In genomic region chr3:64445318-64446300, GRCh38 we compare ENCODE assay signal across 8 cellular contexts.
DNase-seq lines count a peak whose midpoint lies in the region; ATAC-seq and TF ChIP-seq lines count a peak whose summit lies in the region.

No MANE protein-coding gene starts in this region.

- H3K27ac Mint-ChIP-seq in memory B cell = no peak overlapping the region
- no peak overlapping the region for H3K27ac Mint-ChIP-seq in naive thymus-derived CD4-positive, alpha-beta T cell

- intact Hi-C loops in naive thymus-derived CD4-positive, alpha-beta T cell (cut with micrococcal nuclease) = no loop called here

- peaks cover 5% of the 10 kb centered on the region for H3K4me1 Mint-ChIP-seq in memory B cell
- peaks cover 0 to 5% (median 0%) of the 10 kb centered on the region in 7 donors for H3K4me1 Mint-ChIP-seq in naive thymus-derived CD4-positive, alpha-beta T cell

- H3K27ac ChIP-seq in HUES6 (ENCODE audit: low read depth, low read length) = no peak overlapping the region
- H3K27ac ChIP-seq in naive thymus-derived CD4-positive, alpha-beta T cell (ENCODE audit: low read depth, low read length) = no peak overlapping the region

- CTCF ChIA-PET in AG04449 (lab: Yijun Ruan, JAX) = interaction anchor here (0.8 to 2.1 kb wide), 4 partner anchors 11 to 39 kb away, joined by 3 to 9 read pairs (median 3); no protein-coding TSS in a partner anchor
- CTCF ChIA-PET in naive thymus-derived CD4-positive, alpha-beta T cell (lab: Charles Lee) = interaction anchor here (0.6 kb wide), 1 partner anchor 1281 kb away, joined by 3 read pairs; no protein-coding TSS in a partner anchor

- no peaks in the 10 kb centered on the region for H3K9me3 ChIP-seq in HUES6 (ENCODE audit: control insufficient read depth, insufficient read depth, low read depth, low read length)
- no peaks in the 10 kb centered on the region for H3K9me3 ChIP-seq in naive thymus-derived CD4-positive, alpha-beta T cell (ENCODE audit: control insufficient read depth in 2 of 3, low read length in 3 of 3)

- peaks cover 25% of the 10 kb centered on the region for H3K27me3 ChIP-seq in HUES6 (ENCODE audit: control insufficient read depth, insufficient read depth, low read length)
- H3K27me3 ChIP-seq in naive thymus-derived CD4-positive, alpha-beta T cell (ENCODE audit: control insufficient read depth in 2 of 2, insufficient read depth in 2 of 2, low read length in 2 of 2) = no peaks in the 10 kb centered on the region

- H3K4me3 Mint-ChIP-seq in memory B cell = peak overlapping the region; percentile 69
- H3K4me3 Mint-ChIP-seq in naive thymus-derived CD4-positive, alpha-beta T cell = peak overlapping the region in 1 of 10 donors; percentile 16

- H3K4me1 ChIP-seq in HUES6 (ENCODE audit: control insufficient read depth, insufficient read depth, low read length) = peaks cover 34% of the 10 kb centered on the region
- H3K4me1 ChIP-seq in naive thymus-derived CD4-positive, alpha-beta T cell (ENCODE audit: control insufficient read depth in 2 of 2, insufficient read depth in 2 of 2, low read length in 2 of 2) = no peaks in the 10 kb centered on the region

- no peaks in the 10 kb centered on the region for H3K36me3 Mint-ChIP-seq in memory B cell
- no peaks in the 10 kb centered on the region for H3K36me3 Mint-ChIP-seq in naive thymus-derived CD4-positive, alpha-beta T cell

- POLR2A ChIA-PET in AG04449 (lab: Yijun Ruan, JAX) = no interaction called here
- POLR2A ChIA-PET in naive thymus-derived CD4-positive, alpha-beta T cell (lab: Charles Lee) = no interaction called here

- ATAC-seq in memory B cell (ENCODE audit: low read depth) (no peak), GM21723 (IDR thresholded peaks at IDR 0.05; ENCODE audit: unreplicated experiment) (no peak)
- no peak for ATAC-seq in naive thymus-derived CD4-positive, alpha-beta T cell

- no peaks in the 10 kb centered on the region for H3K36me3 ChIP-seq in HUES6 (ENCODE audit: control insufficient read depth, insufficient read depth, low read length)
- H3K36me3 ChIP-seq in naive thymus-derived CD4-positive, alpha-beta T cell (ENCODE audit: control insufficient read depth in 2 of 3, insufficient read depth in 3 of 3, low read length in 3 of 3) = no peaks in the 10 kb centered on the region

- no peak for TF ChIP-seq CTCF in AG04449 (IDR thresholded peaks at IDR 0.05; ENCODE audit: insufficient read depth, low read length, missing control alignments)

- DNase-seq in AG04449 (ENCODE audit: low read depth, low spot score) = no peak
- DNase-seq in ecto neural progenitor cell (ENCODE audit: low spot score) = peak; percentile 84
- no peak for DNase-seq in memory B cell (ENCODE audit: low spot score in 2 of 2)
- no peak for DNase-seq in naive thymus-derived CD4-positive, alpha-beta T cell
- DNase-seq in NCI-H524 treated with DMSO at 0.1 percent for 48 hours (lab: John Stamatoyannopoulos, UW) = no peak
- no peak for DNase-seq in AML-193 (lab: John Stamatoyannopoulos, UW)

- no peaks in the 10 kb centered on the region for H3K9me3 Mint-ChIP-seq in memory B cell
- H3K9me3 Mint-ChIP-seq in naive thymus-derived CD4-positive, alpha-beta T cell = peaks cover 0 to 2% (median 0%) of the 10 kb centered on the region in 11 donors

- H3K4me3 ChIP-seq in AG04449 (ENCODE audit: low read depth, low read length) (peak overlapping the region; percentile 56), HUES6 (ENCODE audit: low read depth, low read length) (peak overlapping the region; percentile 82)
- no peak overlapping the region for H3K4me3 ChIP-seq in naive thymus-derived CD4-positive, alpha-beta T cell (ENCODE audit: low read length)

- peaks cover 25% of the 10 kb centered on the region for H3K27me3 Mint-ChIP-seq in memory B cell
- H3K27me3 Mint-ChIP-seq in naive thymus-derived CD4-positive, alpha-beta T cell = peaks cover 64 to 71% (median 67%) of the 10 kb centered on the region in 5 donors

- H3K9ac ChIP-seq in HUES6 (ENCODE audit: low read length) = peak overlapping the region; percentile 62
